In genomic region chrX:107755721-107756120, GRCh38 we compare ENCODE assay signal across 21 cellular contexts. TPM values are rescaled to one million over a fixed set of nuclear protein-coding genes. Genes with fewer than 3 reads are reported as not detected.
"Had no signal": no experiment of that assay in that cellular context is flagged by ENCODE, and none has a peak within 500 bp of the region (broad histone marks: within the 10 kb centered on the region; RNA-seq: fewer than 3 reads in every experiment).

No MANE protein-coding gene starts in this region.

- H3K27me3 ChIP-seq: brain microvascular endothelial cell, foreskin keratinocyte had no signal

- H3K27me3 Mint-ChIP-seq: activated naive CD4-positive, alpha-beta T cell treated with anti-CD3 and anti-CD28 coated beads, Interleukin-2, amount 50 U/mL, for 24 hours had no signal

- H3K27ac Mint-ChIP-seq: activated naive CD4-positive, alpha-beta T cell treated with anti-CD3 and anti-CD28 coated beads, Interleukin-2, amount 50 U/mL, for 24 hours had no signal

- H3K9me3 Mint-ChIP-seq: activated naive CD4-positive, alpha-beta T cell treated with anti-CD3 and anti-CD28 coated beads, Interleukin-2, amount 50 U/mL, for 24 hours had no signal

- H3K27ac ChIP-seq: brain microvascular endothelial cell, foreskin keratinocyte, VCaP had no signal

- H3K4me3 Mint-ChIP-seq: activated naive CD4-positive, alpha-beta T cell treated with anti-CD3 and anti-CD28 coated beads, Interleukin-2, amount 50 U/mL, for 24 hours had no signal

- ATAC-seq: foreskin keratinocyte, SK-N-SH treated with all-trans-retinoic acid at 6 μM for 48 hours had no signal

- H3K36me3 ChIP-seq: brain microvascular endothelial cell had no signal

- H3K36me3 Mint-ChIP-seq: activated naive CD4-positive, alpha-beta T cell treated with anti-CD3 and anti-CD28 coated beads, Interleukin-2, amount 50 U/mL, for 24 hours had no signal

- DNase-seq: activated CD4-positive, alpha-beta T cell treated with anti-CD3 and anti-CD28 coated beads for 1 hour; activated CD4-positive, alpha-beta T cell treated with anti-CD3 and anti-CD28 coated beads, Interleukin-2, amount 50 U/mL, for 4 hours; activated effector memory CD4-positive, alpha-beta T cell treated with anti-CD3 and anti-CD28 coated beads, Interleukin-2, amount 50 U/mL, for 16 hours; amniotic stem cell; brain microvascular endothelial cell; cerebellar nuclear complex; effector memory CD4-positive, alpha-beta T cell; foreskin keratinocyte; head of caudate nucleus; mesenchymal stem cell; stimulated activated CD4-positive, alpha-beta T cell treated with anti-CD3 and anti-CD28 coated beads, Interleukin-15, amount 100 ng/mL, for 24 hours; stimulated activated CD4-positive, alpha-beta T cell treated with anti-CD3 and anti-CD28 coated beads, Interleukin-4, amount 100 ng/mL, for 24 hours; stimulated activated naive CD4-positive, alpha-beta T cell; T-helper 1 cell; trophoblast cell had no signal

- H3K4me1 ChIP-seq: foreskin keratinocyte had no signal

RNA-seq across cellular contexts. Expression of gene NCBP2L, which starts 21.8 kb away (rescaled TPM):
- total RNA-seq: foreskin keratinocyte, mucosa of gallbladder, osteoblast had no signal
- polyA plus RNA-seq: foreskin keratinocyte, neural cell had no signal
